22 cellular contexts compared by ENCODE assay signal in the genomic region with DNA sequence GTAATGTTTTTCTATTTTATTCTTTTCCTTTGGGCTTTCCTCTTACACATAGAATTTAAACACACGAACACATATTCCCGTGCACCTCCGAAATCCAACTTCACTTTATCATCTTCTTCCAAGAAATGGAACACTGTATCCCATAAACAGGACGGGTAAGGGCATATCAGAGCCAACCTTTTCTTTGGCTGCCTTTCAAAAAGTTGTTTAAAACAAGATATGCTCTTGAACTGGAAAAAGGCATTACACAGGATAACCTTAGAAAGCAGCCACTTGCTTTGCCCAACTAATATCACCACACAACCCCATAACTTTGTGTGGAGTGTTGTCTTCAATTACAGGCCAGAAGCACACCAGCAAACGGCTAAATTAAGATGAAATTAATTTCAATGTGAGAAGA.
DNase-seq lines count a peak whose midpoint lies in the region; ATAC-seq, FAIRE-seq and TF ChIP-seq lines count a peak whose summit lies in the region.
"Had no signal": no experiment of that assay in that cellular context is flagged by ENCODE, and none has a peak within 500 bp of the region (broad histone marks: within the 10 kb centered on the region; RNA-seq: fewer than 3 reads in every experiment).

No MANE protein-coding gene starts in this region.

- 88% methylated on average over 3 to 5 of the region's 5 CpGs for WGBS in mesodermal cell (ENCODE audit: insufficient coverage in 2 of 2), 2 experiments

- DNase-seq in Right ventricle myocardium superior (no peak), left ventricle myocardium inferior (no peak), endothelial cell of umbilical vein (ENCODE audit: low read depth, low spot score) (peak; percentile 86)
- DNase-seq: Caco-2; CD4-positive, CD25-positive, alpha-beta regulatory T cell; CD8-positive, alpha-beta T cell; DMS153; DND-41; GM23248; H7; HCEC 1CT had no signal

- H3K27ac ChIP-seq in left ventricle myocardium inferior (replicated peaks) (no peak overlapping the region), VCaP (peak overlapping the region; percentile 26; the same call in 1 of the 2 replicates), endothelial cell of umbilical vein (ENCODE audit: insufficient read depth, low read depth, low read length) (peak overlapping the region; percentile 59), mesodermal cell (ENCODE audit: low read depth, low read length, severe bottlenecking) (peak overlapping the region; percentile 82)
- H3K27ac ChIP-seq: 22Rv1, BLaER1, C4-2B, GM23248 had no signal

- CTCF ChIA-PET in endothelial cell of umbilical vein (lab: Charles Lee) = interaction anchor here (0.9 to 3.1 kb wide), 9 partner anchors 12 to 1036 kb away, joined by 3 to 30 read pairs (median 5); no protein-coding TSS in a partner anchor

- peak overlapping the region; percentile 45 for H3K9ac ChIP-seq in endothelial cell of umbilical vein (replicated peaks; ENCODE audit: extremely low read depth, insufficient read depth, low read length)
- H3K9ac ChIP-seq: BLaER1, GM23248 had no signal

- dilution Hi-C loops in endothelial cell of umbilical vein (cut with MboI; ENCODE audit: extremely low pct_ligation_motif_present, low sequenced_read_pairs) = loop anchor here (25.0 kb wide), 1 partner anchor 794 kb away; no protein-coding TSS in a partner anchor

- no peaks in the 10 kb centered on the region for H3K9me1 ChIP-seq in endothelial cell of umbilical vein (replicated peaks; ENCODE audit: control insufficient read depth, extremely low read depth, insufficient read depth, low read length)

- H3K9me3 ChIP-seq in left ventricle myocardium inferior (replicated peaks) (no peaks in the 10 kb centered on the region), endothelial cell of umbilical vein (replicated peaks; ENCODE audit: control insufficient read depth, insufficient read depth, low read length) (no peaks in the 10 kb centered on the region), mesodermal cell (ENCODE audit: control insufficient read depth, low read length) (no peaks in the 10 kb centered on the region)
- H3K9me3 ChIP-seq: BLaER1, Caco-2 had no signal

- BruUV-seq in endothelial cell of umbilical vein (replicated peaks; lab: Mats Ljungman, UMichigan) = no TSS peak

- intact Hi-C loops in Right ventricle myocardium superior (cut with DNase I) (no loop called here), left ventricle myocardium inferior (cut with micrococcal nuclease) (loop anchor here (10.0 kb wide), 1 partner anchor 797 kb away; no protein-coding TSS in a partner anchor), endothelial cell of umbilical vein (cut with micrococcal nuclease) (loop anchor here (1.0 to 5.0 kb wide), 6 partner anchors 120 to 792 kb away; no protein-coding TSS in a partner anchor)

- H3K27me3 ChIP-seq in left ventricle myocardium inferior (ENCODE audit: low read depth) = no peaks in the 10 kb centered on the region
- H3K27me3 ChIP-seq in endothelial cell of umbilical vein (ENCODE audit: control insufficient read depth in 2 of 2, insufficient read depth in 2 of 2, low read length in 2 of 2) = no peaks in the 10 kb centered on the region
- H3K27me3 ChIP-seq: BLaER1 had no signal

- POLR2A ChIA-PET in endothelial cell of umbilical vein (lab: Charles Lee) = no interaction called here

- H4K20me1 ChIP-seq in endothelial cell of umbilical vein (replicated peaks; ENCODE audit: control insufficient read depth, extremely low read depth, insufficient read depth, low read length) = no peaks in the 10 kb centered on the region
- H4K20me1 ChIP-seq: BLaER1 had no signal

- peak; percentile 63 for FAIRE-seq in endothelial cell of umbilical vein (lab: Jason Lieb, UNC)
- FAIRE-seq: A204.1, GM12892, H1 had no signal

- H3K4me3 ChIP-seq in left ventricle myocardium inferior (no peak overlapping the region), endothelial cell of umbilical vein (replicated peaks in 1 of 3; ENCODE audit: insufficient read depth in 1 of 3, low read depth in 1 of 3, low read length in 3 of 3) (no peak overlapping the region), mesodermal cell (ENCODE audit: extremely low read depth, insufficient read depth, low read length, poor library complexity, severe bottlenecking) (no peak overlapping the region)
- H3K4me3 ChIP-seq: BLaER1, GM23248 had no signal

- ATAC-seq in Right ventricle myocardium superior (ENCODE audit: poor library complexity) (peak; percentile 34), esophagus mucosa (no peak), GM21381 (IDR thresholded peaks at IDR 0.05; ENCODE audit: unreplicated experiment) (no peak), GM21515 (IDR thresholded peaks at IDR 0.05; ENCODE audit: unreplicated experiment) (no peak)
- ATAC-seq: CD8-positive, alpha-beta T cell had no signal

- peaks cover 9% of the 10 kb centered on the region for H3K4me1 ChIP-seq in left ventricle myocardium inferior
- H3K4me1 ChIP-seq in endothelial cell of umbilical vein (ENCODE audit: control insufficient read depth, extremely low read depth, insufficient read depth, low read length) = peaks cover 47% of the 10 kb centered on the region
- H3K4me1 ChIP-seq in mesodermal cell (ENCODE audit: control insufficient read depth, insufficient read depth, low read length, poor library complexity, severe bottlenecking) = peaks cover 42% of the 10 kb centered on the region
- H3K4me1 ChIP-seq: BLaER1, Caco-2 had no signal

- peak overlapping the region; percentile 6 for H2AFZ ChIP-seq in endothelial cell of umbilical vein (ENCODE audit: low read depth, low read length)
- H2AFZ ChIP-seq: GM23248 had no signal

- no peaks in the 10 kb centered on the region for H3K36me3 ChIP-seq in left ventricle myocardium inferior
- H3K36me3 ChIP-seq in endothelial cell of umbilical vein (ENCODE audit: control insufficient read depth in 2 of 2, extremely low read depth in 1 of 2, insufficient read depth in 2 of 2, low read length in 2 of 2) = no peaks in the 10 kb centered on the region
- no peaks in the 10 kb centered on the region for H3K36me3 ChIP-seq in mesodermal cell (ENCODE audit: control insufficient read depth, insufficient read depth, low read length)
- H3K36me3 ChIP-seq: BLaER1 had no signal

- peak overlapping the region; percentile 69 for H3K4me2 ChIP-seq in endothelial cell of umbilical vein (ENCODE audit: insufficient read depth, low read length)
- H3K4me2 ChIP-seq: BLaER1 had no signal

- TF ChIP-seq CTCF in left ventricle myocardium inferior (IDR thresholded peaks at IDR 0.05; ENCODE audit: borderline replicate concordance) (no peak), VCaP (conservative IDR thresholded peaks at IDR 0.05) (no peak), endothelial cell of umbilical vein (IDR thresholded peaks at IDR 0.05; ENCODE audit: extremely low read depth in 1 of 2, insufficient read depth in 1 of 2, low read depth in 1 of 2, low read length in 2 of 2) (no peak)

- no peaks in the 10 kb centered on the region for H3K79me2 ChIP-seq in endothelial cell of umbilical vein (ENCODE audit: control insufficient read depth, insufficient read depth, low read length)

- no peak for TF ChIP-seq POLR2A in endothelial cell of umbilical vein (IDR thresholded peaks at IDR 0.05; ENCODE audit: low read depth, low read length)

TF ChIP-seq in endothelial cell of umbilical vein, 7 proteins besides CTCF, POLR2A, EP300 and RAD21:
- TF ChIP-seq MYC (IDR thresholded peaks at IDR 0.05; ENCODE audit: low read depth, low read length) = no peak
- TF ChIP-seq JUN (IDR thresholded peaks at IDR 0.05; ENCODE audit: borderline replicate concordance, insufficient read depth, insufficient read length, low read depth) = no peak
- TF ChIP-seq, protein P1, sequence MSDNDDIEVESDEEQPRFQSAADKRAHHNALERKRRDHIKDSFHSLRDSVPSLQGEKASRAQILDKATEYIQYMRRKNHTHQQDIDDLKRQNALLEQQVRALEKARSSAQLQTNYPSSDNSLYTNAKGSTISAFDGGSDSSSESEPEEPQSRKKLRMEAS (IDR thresholded peaks at IDR 0.05; ENCODE audit: insufficient read depth, insufficient read length) = no peak
- TF ChIP-seq POLR2AphosphoS5 (IDR thresholded peaks at IDR 0.05; ENCODE audit: insufficient read depth, low read depth, low read length) = no peak
- TF ChIP-seq GATA2 (IDR thresholded peaks at IDR 0.05; ENCODE audit: insufficient read depth, insufficient read length, low read depth, low read length) = no peak
- TF ChIP-seq FOS (IDR thresholded peaks at IDR 0.05; ENCODE audit: borderline replicate concordance, insufficient read depth, low read length) = no peak
- TF ChIP-seq EZH2 (IDR thresholded peaks at IDR 0.05; ENCODE audit: borderline replicate concordance, low read depth, low read length, severe bottlenecking) = no peak
